ENCODE assay signal across 10 cellular contexts in the genomic region with DNA sequence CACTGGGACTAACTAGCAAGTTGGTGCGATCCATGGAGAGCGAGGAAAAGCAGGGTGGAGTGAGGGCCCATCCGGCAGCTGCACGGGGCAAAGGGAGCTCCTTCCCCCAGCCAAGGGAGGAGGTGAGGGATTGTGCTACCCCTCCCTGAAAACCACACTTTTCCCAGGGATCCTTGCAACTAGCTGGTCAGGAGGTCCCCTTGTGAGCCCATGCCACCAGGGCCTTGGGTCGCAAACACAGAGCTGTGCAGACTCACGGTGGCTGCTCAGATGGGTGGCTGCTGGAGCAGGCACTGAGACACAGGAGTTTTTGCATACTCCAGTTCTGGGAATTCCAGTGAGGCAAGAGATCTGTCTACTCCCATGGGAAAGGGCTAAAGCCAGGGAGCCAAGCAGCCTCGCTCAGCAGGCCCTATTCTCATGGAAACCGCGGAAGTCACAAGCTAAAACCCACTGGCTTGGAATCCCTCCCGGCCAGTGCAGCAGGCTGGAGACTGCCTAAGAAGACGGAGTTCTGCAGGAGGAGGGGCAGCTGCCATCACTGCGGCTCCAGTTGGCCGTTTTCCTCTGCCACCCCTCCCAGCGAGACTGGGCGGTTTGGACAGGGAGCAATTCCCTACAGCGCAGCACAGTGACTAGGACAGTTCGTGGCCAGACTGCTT. TPM values are rescaled to one million over a fixed set of nuclear protein-coding genes. Genes with fewer than 3 reads are reported as not detected.
DNase-seq lines count a peak whose midpoint lies in the region; ATAC-seq and TF ChIP-seq lines count a peak whose summit lies in the region.
"Had no signal": no experiment of that assay in that cellular context is flagged by ENCODE, and none has a peak within 500 bp of the region (broad histone marks: within the 10 kb centered on the region; RNA-seq: fewer than 3 reads in every experiment).

No MANE protein-coding gene starts in this region.

- H3K4me1 ChIP-seq in NT2/D1 (ENCODE audit: insufficient read depth, insufficient read length) = peaks cover 7% of the 10 kb centered on the region

- ATAC-seq in stimulated activated naive CD8-positive, alpha-beta T cell treated with anti-CD3 and anti-CD28 coated beads, Interleukin-15, amount 100 ng/mL, for 72 hours = no peak
- no peak for ATAC-seq in activated CD4-positive, CD25-positive, alpha-beta regulatory T cell treated with anti-CD3 and anti-CD28 coated beads, Interleukin-2, amount 50 U/mL, for 24 hours

- peak overlapping the region; percentile 20 for H3K27ac Mint-ChIP-seq in nephron progenitor cell
- no peak overlapping the region for H3K27ac Mint-ChIP-seq in stimulated activated naive CD8-positive, alpha-beta T cell treated with anti-CD3 and anti-CD28 coated beads, Interleukin-15, amount 100 ng/mL, for 72 hours

- peaks cover 9% of the 10 kb centered on the region for H3K36me3 Mint-ChIP-seq in nephron progenitor cell (ENCODE audit: low read depth)

- H3K4me3 ChIP-seq in AG09309 (ENCODE audit: control insufficient read depth, low read depth, low read length) (peak overlapping the region; percentile 22), NT2/D1 (ENCODE audit: insufficient read length, low read depth) (peak overlapping the region; percentile 16), fibroblast of the aortic adventitia (ENCODE audit: low read depth, low read length) (peak overlapping the region; percentile 49)
- H3K4me3 ChIP-seq: PC-9 had no signal

- peaks cover 34% of the 10 kb centered on the region for H3K9me3 Mint-ChIP-seq in nephron progenitor cell
- H3K9me3 Mint-ChIP-seq in stimulated activated naive CD8-positive, alpha-beta T cell treated with anti-CD3 and anti-CD28 coated beads, Interleukin-15, amount 100 ng/mL, for 72 hours = no peaks in the 10 kb centered on the region

- H3K27me3 Mint-ChIP-seq in nephron progenitor cell (ENCODE audit: low read depth, poor library complexity) = peaks cover 11% of the 10 kb centered on the region
- peaks cover 22% of the 10 kb centered on the region for H3K27me3 Mint-ChIP-seq in stimulated activated naive CD8-positive, alpha-beta T cell treated with anti-CD3 and anti-CD28 coated beads, Interleukin-15, amount 100 ng/mL, for 72 hours

- H3K4me3 Mint-ChIP-seq in nephron progenitor cell = peak overlapping the region; percentile 32
- no peak overlapping the region for H3K4me3 Mint-ChIP-seq in stimulated activated naive CD8-positive, alpha-beta T cell treated with anti-CD3 and anti-CD28 coated beads, Interleukin-15, amount 100 ng/mL, for 72 hours

- peaks cover 17% of the 10 kb centered on the region for H3K4me1 Mint-ChIP-seq in nephron progenitor cell
- no peaks in the 10 kb centered on the region for H3K4me1 Mint-ChIP-seq in stimulated activated naive CD8-positive, alpha-beta T cell treated with anti-CD3 and anti-CD28 coated beads, Interleukin-15, amount 100 ng/mL, for 72 hours

- peaks cover 36% of the 10 kb centered on the region for H3K9me3 ChIP-seq in NT2/D1 (ENCODE audit: insufficient read depth, low read length)

- DNase-seq in AG09309 (ENCODE audit: low read depth) (peak; percentile 86), NT2/D1 (ENCODE audit: low read depth, low spot score) (peak; percentile 99), fibroblast of the aortic adventitia (ENCODE audit: low read depth) (peak; percentile 93), nephron progenitor cell (peak; percentile 35), NCI-H2081 (lab: John Stamatoyannopoulos, UW) (no peak)
- DNase-seq in stimulated activated naive CD4-positive, alpha-beta T cell treated with Interleukin-2 at 50 U/mL for 16 hours (lab: John Stamatoyannopoulos, UW) = no peak
- DNase-seq in stimulated activated naive CD8-positive, alpha-beta T cell treated with anti-CD3 and anti-CD28 coated beads, Interleukin-15, amount 100 ng/mL, for 72 hours = no peak
- DNase-seq: Calu3, PC-9 had no signal

- H3K9ac ChIP-seq in NT2/D1 (ENCODE audit: insufficient read length, low read depth) = peak overlapping the region; percentile 62

- no peaks in the 10 kb centered on the region for H3K36me3 ChIP-seq in NT2/D1 (ENCODE audit: insufficient read depth, insufficient read length, low read length)

- TF ChIP-seq CTCF in AG09309 (IDR thresholded peaks at IDR 0.05; ENCODE audit: control insufficient read depth, insufficient read depth, low read depth, low read length, missing control alignments) (no peak), fibroblast of the aortic adventitia (IDR thresholded peaks at IDR 0.05; ENCODE audit: insufficient read depth, low read length) (no peak), nephron progenitor cell (IDR thresholded peaks at IDR 0.05) (no peak)

- H3K27me3 ChIP-seq in NT2/D1 (ENCODE audit: insufficient read depth, insufficient read length) = no peaks in the 10 kb centered on the region

RNA-seq across cellular contexts. Expression of a gene that starts 10.9 kb away (rescaled TPM):
- total RNA-seq in fibroblast of the aortic adventitia (ENCODE audit: low replicate concordance) = not detected in 2 replicates
- total RNA-seq: Calu3, PC-9 had no signal

RNA-seq across cellular contexts. Expression of a gene that starts 22.5 kb away (rescaled TPM):
- 0.45 TPM in 1 of 2 replicates, not detected in the other for total RNA-seq in fibroblast of the aortic adventitia (ENCODE audit: low replicate concordance)
- total RNA-seq: Calu3, PC-9 had no signal

Comparison
In these comparisons a context has a peak if more than half of its experiments do, and no peak if none do; other contexts are left out.
1. DNase-seq: peak in AG09309 (single experiment), NT2/D1 (single experiment), fibroblast of the aortic adventitia (single experiment) and nephron progenitor cell (single experiment); none in stimulated activated naive CD4-positive, alpha-beta T cell treated with Interleukin-2 at 50 U/mL for 16 hours (single experiment), stimulated activated naive CD8-positive, alpha-beta T cell treated with anti-CD3 and anti-CD28 coated beads, Interleukin-15, amount 100 ng/mL, for 72 hours (0 of 2) and NCI-H2081 (0 of 2).
2. Peak in every context shown above with its lines, with median percentiles within 50 percentile points of each other: H3K4me3 ChIP-seq.